10 cellular contexts compared by ENCODE assay signal in the genomic region with DNA sequence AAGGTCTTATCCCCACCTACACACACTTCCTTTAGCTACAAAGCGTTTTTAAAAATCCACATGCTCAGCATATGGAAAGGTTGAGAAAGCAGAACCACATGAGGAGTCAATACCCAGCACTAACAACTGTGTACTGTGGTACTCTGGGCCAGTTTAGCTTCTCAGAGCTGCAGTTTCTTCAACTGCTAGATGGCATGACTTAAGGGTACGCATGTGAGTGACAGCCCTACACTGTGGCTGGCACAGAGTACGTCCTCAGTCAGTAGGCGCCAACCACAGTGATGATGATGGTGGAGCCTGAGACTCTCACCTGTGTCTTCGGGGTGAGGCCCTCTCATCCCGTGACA. TPM values are rescaled to one million over a fixed set of nuclear protein-coding genes. Genes with fewer than 3 reads are reported as not detected.
A peak's percentile ranks its signal among the peaks of the same experiment; 100 is the strongest.
DNase-seq lines count a peak whose midpoint lies in the region; ATAC-seq and TF ChIP-seq lines count a peak whose summit lies in the region.
"Had no signal": no experiment of that assay in that cellular context is flagged by ENCODE, and none has a peak within 500 bp of the region (broad histone marks: within the 10 kb centered on the region; RNA-seq: fewer than 3 reads in every experiment).

No MANE protein-coding gene starts in this region.

- DNase-seq in HL-60 (ENCODE audit: low read depth in 1 of 2, low spot score in 1 of 2) (no peak), fibroblast of villous mesenchyme (ENCODE audit: low read depth) (peak; percentile 78), HUDEP-2 (lab: John Stamatoyannopoulos, UW; ENCODE audit: unreplicated experiment in 76 of 76) (no peak), EL (no peak), NAMALWA (ENCODE audit: low spot score) (no peak)
- DNase-seq in activated CD8-positive, alpha-beta memory T cell treated with anti-CD3 and anti-CD28 coated beads for 24 hours: peak; percentile 78
- DNase-seq: dermis blood vessel endothelial cell, KBM-7 had no signal

- H3K27me3 ChIP-seq in HL-60 (ENCODE audit: insufficient read depth, poor library complexity, severe bottlenecking): no peaks in the 10 kb centered on the region

- TF ChIP-seq CTCF in HL-60 (IDR thresholded peaks at IDR 0.05; ENCODE audit: insufficient read depth, low read length): no peak
- TF ChIP-seq CTCF in fibroblast of villous mesenchyme (IDR thresholded peaks at IDR 0.05; ENCODE audit: insufficient read depth, low read depth, low read length): no peak

- peak overlapping the region; percentile 15; the same call in 1 of the 2 replicates for H3K27ac ChIP-seq in HL-60 (replicated peaks)
- peak overlapping the region in 16 of 21 experiments; percentile 19 to 84 (median 68) for H3K27ac ChIP-seq in skin epidermis

- H3K4me3 ChIP-seq in HL-60 (replicated peaks; ENCODE audit: insufficient read depth, low read length) (no peak overlapping the region), fibroblast of villous mesenchyme (ENCODE audit: low read depth, low read length) (no peak overlapping the region), skin epidermis (no peak overlapping the region)

- no peak for ATAC-seq in HG03565 (IDR thresholded peaks at IDR 0.05; ENCODE audit: unreplicated experiment)

RNA-seq across cellular contexts. Expression of a gene that starts 17.4 kb away (rescaled TPM):
- total RNA-seq in fibroblast of villous mesenchyme: 18.6 and 25.4 TPM in 2 replicates

RNA-seq across cellular contexts. Expression of a gene that starts 20.3 kb away (rescaled TPM):
- 3.5 and 5.5 TPM in 2 replicates for total RNA-seq in fibroblast of villous mesenchyme

Comparison
In these comparisons a context has a peak if more than half of its experiments do, and no peak if none do; other contexts are left out.
1. DNase-seq: peak in activated CD8-positive, alpha-beta memory T cell treated with anti-CD3 and anti-CD28 coated beads for 24 hours (single experiment) and fibroblast of villous mesenchyme (single experiment); none in HL-60 (0 of 2), HUDEP-2 (0 of 76), EL (single experiment) and NAMALWA (single experiment).